In the genomic region with DNA sequence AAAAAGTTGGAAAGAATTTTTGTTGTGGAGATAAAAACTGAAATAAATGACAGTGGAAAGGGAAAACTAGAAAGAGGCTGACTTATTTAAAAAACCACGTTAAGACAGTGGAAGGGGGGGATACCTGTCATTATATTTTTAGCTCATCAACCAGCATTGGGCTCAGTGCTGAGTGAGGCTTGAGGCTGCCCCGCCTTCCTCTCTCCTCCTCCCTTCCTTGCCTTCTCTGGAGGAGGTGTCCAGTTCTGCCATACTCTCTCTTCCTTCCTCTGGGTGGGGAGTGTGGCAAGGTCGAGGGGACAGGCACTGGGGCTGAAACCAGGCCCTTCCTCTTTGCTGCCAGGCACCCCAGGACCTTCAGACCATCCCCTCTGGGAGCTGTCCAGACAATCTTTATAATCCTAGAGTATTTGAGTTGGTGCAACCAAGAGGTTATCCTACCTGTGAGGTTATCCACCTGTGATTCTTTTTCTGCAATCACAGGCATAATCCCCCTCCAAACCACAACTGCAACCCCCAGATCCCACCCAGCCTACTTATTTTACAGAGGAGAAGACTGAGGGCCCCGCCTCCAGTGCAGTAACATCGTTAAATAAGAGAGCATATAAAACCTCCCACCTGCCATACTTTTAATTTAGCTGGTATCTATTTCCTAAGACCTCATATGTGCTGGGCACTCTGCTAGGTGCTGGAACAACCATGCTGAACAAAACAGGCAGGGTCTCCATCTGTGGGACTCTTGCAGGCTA, we compare ENCODE assay signal across 13 cellular contexts.
DNase-seq lines count a peak whose midpoint lies in the region; ATAC-seq, FAIRE-seq and TF ChIP-seq lines count a peak whose summit lies in the region.
"Had no signal": no experiment of that assay in that cellular context is flagged by ENCODE, and none has a peak within 500 bp of the region (broad histone marks: within the 10 kb centered on the region; RNA-seq: fewer than 3 reads in every experiment).

No MANE protein-coding gene starts in this region.

- TF ChIP-seq POLR2A in HepG2 (IDR thresholded peaks at IDR 0.05; ENCODE audit: insufficient read depth in 1 of 2, low read depth in 2 of 2, low read length in 2 of 2) (no peak), right lobe of liver (IDR thresholded peaks at IDR 0.05) (no peak), esophagus squamous epithelium (IDR thresholded peaks at IDR 0.05) (no peak)

- no peaks in the 10 kb centered on the region for H3K79me2 ChIP-seq in HepG2 (ENCODE audit: insufficient read depth, low read length)

- H3K36me3 ChIP-seq in HepG2 (replicated peaks in 1 of 2; ENCODE audit: control insufficient read depth in 1 of 2, insufficient read depth in 2 of 2, low read length in 2 of 2) (no peaks in the 10 kb centered on the region), right lobe of liver (no peaks in the 10 kb centered on the region), esophagus squamous epithelium (no peaks in the 10 kb centered on the region)
- H3K36me3 ChIP-seq: SJCRH30 had no signal

- H3K4me3 ChIP-seq in HepG2 (replicated peaks in 1 of 3; ENCODE audit: insufficient read depth in 1 of 3, low read depth in 2 of 3, low read length in 3 of 3) = peak overlapping the region in 1 of 3 experiments; percentile 58; a peak in 1 of 6 replicates
- peak overlapping the region in 1 of 3 donors; percentile 24 for H3K4me3 ChIP-seq in right lobe of liver
- H3K4me3 ChIP-seq in esophagus squamous epithelium = peak overlapping the region; percentile 35 to 69 (median 50)
- H3K4me3 ChIP-seq: SJCRH30 had no signal

- H3K27me3 ChIP-seq in HepG2 (ENCODE audit: control insufficient read depth in 1 of 2, insufficient read depth in 2 of 2, low read length in 2 of 2) = peaks cover 3 to 8% of the 10 kb centered on the region in 2 experiments; a peak in 3 of 5 replicates
- H3K27me3 ChIP-seq in right lobe of liver = no peaks in the 10 kb centered on the region
- H3K27me3 ChIP-seq in esophagus squamous epithelium = peaks cover 0 to 18% (median 0%) of the 10 kb centered on the region in 4 donors
- H3K27me3 ChIP-seq: SJCRH30 had no signal

- intact Hi-C loops in HepG2 (cut with micrococcal nuclease; ENCODE audit: unreplicated experiment) = no loop called here
- intact Hi-C loops in right lobe of liver (cut with DNase I) = no loop called here
- intact Hi-C loops in esophagus squamous epithelium (cut with DNase I) = no loop called here

- H3K4me1 ChIP-seq in HepG2 (ENCODE audit: insufficient read depth, low read length) (peaks cover 11% of the 10 kb centered on the region), right lobe of liver (no peaks in the 10 kb centered on the region), esophagus squamous epithelium (peaks cover 10 to 23% (median 10%) of the 10 kb centered on the region in 3 donors)
- H3K4me1 ChIP-seq: SJCRH30 had no signal

- no peaks in the 10 kb centered on the region for H3K36me3 Mint-ChIP-seq in nephron (ENCODE audit: low read depth)

- POLR2A ChIA-PET in HepG2 (lab: Yijun Ruan, JAX) = no interaction called here

- TF ChIP-seq RAD21 in HepG2 (CRISPR knock-in tag; IDR thresholded peaks at IDR 0.05) = no peak

- no TSS peak for BruUV-seq in HepG2 (replicated peaks; lab: Mats Ljungman, UMichigan)

- peak overlapping the region; percentile 76 to 84 (median 80) for H3K4me3 Mint-ChIP-seq in nephron

- no peak overlapping the region for H3K9ac ChIP-seq in HepG2 (ENCODE audit: insufficient read depth, low read depth, low read length)

- no peak for FAIRE-seq in HepG2 (lab: Jason Lieb, UNC)

- H3K4me1 Mint-ChIP-seq in nephron = peaks cover 52% of the 10 kb centered on the region

- WGBS in HepG2 (ENCODE audit: low lambda C conversion rate) = 50% methylated on average over 5 of the region's 5 CpGs
- 47% methylated on average over 3 of the region's 5 CpGs for WGBS in right lobe of liver (ENCODE audit: insufficient coverage, low coverage, low lambda C conversion rate, missing lambda C conversion rate)
- 31 to 47% methylated on average over 5 of the region's 5 CpGs for WGBS in esophagus squamous epithelium, 2 donors

- peak overlapping the region; percentile 83 for H3K4me2 ChIP-seq in HepG2 (ENCODE audit: low read depth, low read length)

- TF ChIP-seq CTCF in HepG2 (CRISPR knock-in tag; IDR thresholded peaks at IDR 0.05) (no peak), right lobe of liver (IDR thresholded peaks at IDR 0.05) (no peak), esophagus squamous epithelium (IDR thresholded peaks at IDR 0.05) (no peak), nephron (IDR thresholded peaks at IDR 0.05; ENCODE audit: unreplicated experiment in 3 of 3) (no peak)

- in situ Hi-C loops in HepG2 (cut with HindIII; ENCODE audit: extremely low pct_ligation_motif_present, low pct_unique_long_range_greater_than_20kb) = no loop called here

- DNase-seq in HepG2 (ENCODE audit: low spot score) = no peak
- DNase-seq in right lobe of liver = no peak
- no peak for DNase-seq in esophagus squamous epithelium (lab: John Stamatoyannopoulos, UW)
- DNase-seq in H4 (ENCODE audit: low spot score) = no peak
- DNase-seq in GF-D8 (lab: John Stamatoyannopoulos, UW) = no peak
- DNase-seq in cortex of kidney (lab: John Stamatoyannopoulos, UW) = no peak
- DNase-seq: activated CD4-positive, alpha-beta T cell treated with anti-CD3 and anti-CD28 coated beads for 1 hour; activated effector memory CD4-positive, alpha-beta T cell treated with anti-CD3 and anti-CD28 coated beads, Interleukin-2, amount 50 U/mL, for 16 hours; MM.1S; NCI-H524 treated with DMSO at 0.1 percent for 48 hours; SJCRH30 had no signal

- H3K27ac ChIP-seq in HepG2 (ENCODE audit: extremely low read length, insufficient read depth, low read length) (no peak overlapping the region), right lobe of liver (no peak overlapping the region), esophagus squamous epithelium (peak overlapping the region; percentile 45 to 73 (median 60))
- H3K27ac ChIP-seq: SJCRH30 had no signal

- ATAC-seq in HepG2 = 0 out of 3 replicates have a peak, but pooled peaks have one; percentile 18
- ATAC-seq in right lobe of liver = no peak
- ATAC-seq in HG02840 (IDR thresholded peaks at IDR 0.05; ENCODE audit: low FRiP score, unreplicated experiment) = no peak

- H3K27ac Mint-ChIP-seq in nephron = peak overlapping the region; percentile 94 to 98 (median 95)

- H3K9me3 Mint-ChIP-seq in nephron = no peaks in the 10 kb centered on the region

- TF ChIP-seq EP300 in HepG2 (IDR thresholded peaks at IDR 0.05; ENCODE audit: low read depth in 2 of 2, low read length in 2 of 2) (no peak), HepG2 (CRISPR knock-in tag; IDR thresholded peaks at IDR 0.05; ENCODE audit: borderline replicate concordance) (no peak)

- H4K20me1 ChIP-seq in HepG2 (ENCODE audit: insufficient read depth, low read length) = no peaks in the 10 kb centered on the region

- CTCF ChIA-PET in HepG2 (lab: Yijun Ruan, JAX; ENCODE audit: low intra/inter-chr PET ratio, low total read pairs) = no interaction called here

- H3K9me3 ChIP-seq in HepG2 (ENCODE audit: low read length) (no peaks in the 10 kb centered on the region), right lobe of liver (no peaks in the 10 kb centered on the region), esophagus squamous epithelium (no peaks in the 10 kb centered on the region)
- H3K9me3 ChIP-seq: SJCRH30 had no signal

- peaks cover 12% of the 10 kb centered on the region for H3K27me3 Mint-ChIP-seq in nephron (ENCODE audit: low read depth)

- no peak overlapping the region for H2AFZ ChIP-seq in HepG2 (ENCODE audit: low read length)

TF ChIP-seq in HepG2, 621 proteins besides CTCF, POLR2A, EP300 and RAD21:
- no peak for TF ChIP-seq ZNF605 (CRISPR knock-in tag; IDR thresholded peaks at IDR 0.05)
- TF ChIP-seq, protein P1, sequence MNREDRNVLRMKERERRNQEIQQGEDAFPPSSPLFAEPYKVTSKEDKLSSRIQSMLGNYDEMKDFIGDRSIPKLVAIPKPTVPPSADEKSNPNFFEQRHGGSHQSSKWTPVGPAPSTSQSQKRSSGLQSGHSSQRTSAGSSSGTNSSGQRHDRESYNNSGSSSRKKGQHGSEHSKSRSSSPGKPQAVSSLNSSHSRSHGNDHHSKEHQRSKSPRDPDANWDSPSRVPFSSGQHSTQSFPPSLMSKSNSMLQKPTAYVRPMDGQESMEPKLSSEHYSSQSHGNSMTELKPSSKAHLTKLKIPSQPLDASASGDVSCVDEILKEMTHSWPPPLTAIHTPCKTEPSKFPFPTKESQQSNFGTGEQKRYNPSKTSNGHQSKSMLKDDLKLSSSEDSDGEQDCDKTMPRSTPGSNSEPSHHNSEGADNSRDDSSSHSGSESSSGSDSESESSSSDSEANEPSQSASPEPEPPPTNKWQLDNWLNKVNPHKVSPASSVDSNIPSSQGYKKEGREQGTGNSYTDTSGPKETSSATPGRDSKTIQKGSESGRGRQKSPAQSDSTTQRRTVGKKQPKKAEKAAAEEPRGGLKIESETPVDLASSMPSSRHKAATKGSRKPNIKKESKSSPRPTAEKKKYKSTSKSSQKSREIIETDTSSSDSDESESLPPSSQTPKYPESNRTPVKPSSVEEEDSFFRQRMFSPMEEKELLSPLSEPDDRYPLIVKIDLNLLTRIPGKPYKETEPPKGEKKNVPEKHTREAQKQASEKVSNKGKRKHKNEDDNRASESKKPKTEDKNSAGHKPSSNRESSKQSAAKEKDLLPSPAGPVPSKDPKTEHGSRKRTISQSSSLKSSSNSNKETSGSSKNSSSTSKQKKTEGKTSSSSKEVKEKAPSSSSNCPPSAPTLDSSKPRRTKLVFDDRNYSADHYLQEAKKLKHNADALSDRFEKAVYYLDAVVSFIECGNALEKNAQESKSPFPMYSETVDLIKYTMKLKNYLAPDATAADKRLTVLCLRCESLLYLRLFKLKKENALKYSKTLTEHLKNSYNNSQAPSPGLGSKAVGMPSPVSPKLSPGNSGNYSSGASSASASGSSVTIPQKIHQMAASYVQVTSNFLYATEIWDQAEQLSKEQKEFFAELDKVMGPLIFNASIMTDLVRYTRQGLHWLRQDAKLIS (CRISPR knock-in tag; IDR thresholded peaks at IDR 0.05) = no peak

Comparison
In these comparisons a context has a peak if more than half of its experiments do, and no peak if none do; other contexts are left out.
1. H3K27ac ChIP-seq: peak in esophagus squamous epithelium (4 of 4); none in HepG2 (single experiment) and right lobe of liver (0 of 3).